In genomic region chr1:193657552-193657951, GRCh38 we compare ENCODE assay signal across 30 cellular contexts.
"Had no signal": no experiment of that assay in that cellular context is flagged by ENCODE, and none has a peak within 500 bp of the region (broad histone marks: within the 10 kb centered on the region; RNA-seq: fewer than 3 reads in every experiment).

No MANE protein-coding gene starts in this region.

- H3K4me3 ChIP-seq: ascending aorta, cardiac muscle cell, MG63, PC-9 had no signal

- H2AFZ ChIP-seq: PC-9 had no signal

- H3K4me3 Mint-ChIP-seq: activated CD4-positive, alpha-beta T cell treated with anti-CD3 and anti-CD28 coated beads, Interleukin-2, amount 10 ng/mL, durations not matched to agents 24 days and 14 days; activated CD8-positive, alpha-beta T cell treated with anti-CD3 and anti-CD28 coated beads for 36 hours; activated naive CD8-positive, alpha-beta T cell treated with anti-CD3 and anti-CD28 coated beads for 36 hours; activated T-cell treated with anti-CD3 and anti-CD28 coated beads, Interleukin-2, amount 50 U/mL, for 72 hours; activated T-helper 17 cell treated with anti-CD3 and anti-CD28 coated beads, Interleukin-2, amount 50 U/mL, for 72 hours; central memory CD8-positive, alpha-beta T cell had no signal

- DNase-seq: activated CD4-positive, alpha-beta T cell treated with anti-CD3 and anti-CD28 coated beads, Interleukin-2, amount 10 ng/mL, durations not matched to agents 24 days and 14 days; activated CD4-positive, alpha-beta T cell treated with anti-CD3 and anti-CD28 coated beads, Interleukin-2, amount 50 U/mL, for 4 hours; activated CD8-positive, alpha-beta T cell treated with anti-CD3 and anti-CD28 coated beads for 36 hours; activated effector memory CD4-positive, alpha-beta T cell treated with anti-CD3 and anti-CD28 coated beads, Interleukin-2, amount 50 U/mL, for 16 hours; activated naive CD4-positive, alpha-beta T cell; activated naive CD4-positive, alpha-beta T cell treated with anti-CD3 and anti-CD28 coated beads, Interleukin-2, amount 50 U/mL, for 16 hours; activated naive CD8-positive, alpha-beta T cell treated with anti-CD3 and anti-CD28 coated beads for 36 hours; activated T-cell treated with anti-CD3 and anti-CD28 coated beads, Interleukin-2, amount 50 U/mL, for 1 hour; activated T-cell treated with anti-CD3 and anti-CD28 coated beads, Interleukin-2, amount 50 U/mL, for 72 hours; amygdala; Kasumi-1; KG1; MG63; NCI-H1048; NCI-H1436 treated with DMSO at 0.1 percent for 48 hours; NCI-H1694 treated with DMSO at 0.1 percent for 48 hours; NCI-H2029; NCI-H510A; NCI-H526; NCI-H748 treated with DMSO at 0.1 percent for 48 hours; NK-92 treated with Interleukin-12 subunit alpha and Interleukin-12 subunit beta, amount 100 ng/mL, for 24 hours; PC-9 had no signal

- H3K4me2 ChIP-seq: PC-9 had no signal

- H3K36me3 ChIP-seq: ascending aorta, cardiac muscle cell, MG63 had no signal

- FAIRE-seq: RCC 7860, TTC549 had no signal

- H3K27me3 ChIP-seq: ascending aorta, cardiac muscle cell, MG63 had no signal

- H3K4me1 Mint-ChIP-seq: activated naive CD8-positive, alpha-beta T cell treated with anti-CD3 and anti-CD28 coated beads for 36 hours; central memory CD8-positive, alpha-beta T cell had no signal

- H3K27ac Mint-ChIP-seq: activated CD4-positive, alpha-beta T cell treated with anti-CD3 and anti-CD28 coated beads, Interleukin-2, amount 10 ng/mL, durations not matched to agents 24 days and 14 days; activated CD8-positive, alpha-beta T cell treated with anti-CD3 and anti-CD28 coated beads for 36 hours; activated naive CD8-positive, alpha-beta T cell treated with anti-CD3 and anti-CD28 coated beads for 36 hours; activated T-cell treated with anti-CD3 and anti-CD28 coated beads, Interleukin-2, amount 50 U/mL, for 72 hours had no signal

- H3K27me3 Mint-ChIP-seq: activated CD4-positive, alpha-beta T cell treated with anti-CD3 and anti-CD28 coated beads, Interleukin-2, amount 10 ng/mL, durations not matched to agents 24 days and 14 days; activated CD8-positive, alpha-beta T cell treated with anti-CD3 and anti-CD28 coated beads for 36 hours; activated naive CD8-positive, alpha-beta T cell treated with anti-CD3 and anti-CD28 coated beads for 36 hours; activated T-helper 17 cell treated with anti-CD3 and anti-CD28 coated beads, Interleukin-2, amount 50 U/mL, for 72 hours; central memory CD8-positive, alpha-beta T cell had no signal

- H3K27ac ChIP-seq: cardiac muscle cell, PC-9, RWPE1 had no signal

- H3K9me3 ChIP-seq: ascending aorta had no signal

- ATAC-seq: activated CD8-positive, alpha-beta T cell treated with anti-CD3 and anti-CD28 coated beads for 36 hours; activated T-cell treated with anti-CD3 and anti-CD28 coated beads, Interleukin-2, amount 50 U/mL, for 72 hours; activated T-helper 17 cell treated with anti-CD3 and anti-CD28 coated beads, Interleukin-2, amount 50 U/mL, for 72 hours; Right ventricle myocardium inferior had no signal
